1 cellular context compared by ENCODE assay signal in the genomic region with DNA sequence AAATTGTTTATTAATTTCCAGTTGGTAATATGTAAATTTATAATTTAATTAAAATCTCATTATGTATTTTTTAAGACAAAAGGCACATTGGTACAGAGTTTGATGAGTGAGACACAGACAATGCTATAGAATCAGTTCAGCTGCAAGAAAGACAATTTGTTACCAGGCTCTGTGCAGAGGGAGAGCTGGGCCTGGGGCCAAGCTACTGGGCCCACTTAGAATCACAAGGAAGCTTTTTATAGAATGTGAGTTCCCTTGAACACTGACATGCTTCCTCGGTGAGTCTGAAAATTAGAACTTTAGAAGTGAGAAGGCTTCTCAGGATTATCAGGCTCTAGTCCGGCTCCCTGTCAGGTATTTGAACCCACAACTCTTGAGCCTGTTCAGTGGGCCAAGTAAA.
TF ChIP-seq lines count a peak whose summit lies in the region.

No MANE protein-coding gene starts in this region.

TF ChIP-seq in WTC11, 78 proteins besides CTCF, POLR2A, EP300 and RAD21 (continued from another document):
- TF ChIP-seq, protein P1, sequence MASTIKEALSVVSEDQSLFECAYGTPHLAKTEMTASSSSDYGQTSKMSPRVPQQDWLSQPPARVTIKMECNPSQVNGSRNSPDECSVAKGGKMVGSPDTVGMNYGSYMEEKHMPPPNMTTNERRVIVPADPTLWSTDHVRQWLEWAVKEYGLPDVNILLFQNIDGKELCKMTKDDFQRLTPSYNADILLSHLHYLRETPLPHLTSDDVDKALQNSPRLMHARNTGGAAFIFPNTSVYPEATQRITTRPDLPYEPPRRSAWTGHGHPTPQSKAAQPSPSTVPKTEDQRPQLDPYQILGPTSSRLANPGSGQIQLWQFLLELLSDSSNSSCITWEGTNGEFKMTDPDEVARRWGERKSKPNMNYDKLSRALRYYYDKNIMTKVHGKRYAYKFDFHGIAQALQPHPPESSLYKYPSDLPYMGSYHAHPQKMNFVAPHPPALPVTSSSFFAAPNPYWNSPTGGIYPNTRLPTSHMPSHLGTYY (CRISPR knock-in tag; IDR thresholded peaks at IDR 0.05), result no peak
- TF ChIP-seq ZNF232 (CRISPR knock-in tag; IDR thresholded peaks at IDR 0.05), result no peak
- TF ChIP-seq, protein P2, sequence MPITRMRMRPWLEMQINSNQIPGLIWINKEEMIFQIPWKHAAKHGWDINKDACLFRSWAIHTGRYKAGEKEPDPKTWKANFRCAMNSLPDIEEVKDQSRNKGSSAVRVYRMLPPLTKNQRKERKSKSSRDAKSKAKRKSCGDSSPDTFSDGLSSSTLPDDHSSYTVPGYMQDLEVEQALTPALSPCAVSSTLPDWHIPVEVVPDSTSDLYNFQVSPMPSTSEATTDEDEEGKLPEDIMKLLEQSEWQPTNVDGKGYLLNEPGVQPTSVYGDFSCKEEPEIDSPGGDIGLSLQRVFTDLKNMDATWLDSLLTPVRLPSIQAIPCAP (CRISPR knock-in tag; IDR thresholded peaks at IDR 0.05), result no peak
